In genomic region chr2:23586691-23587090, GRCh38 we compare ENCODE assay signal across 17 cellular contexts.
A peak's percentile ranks its signal among the peaks of the same experiment; 100 is the strongest.
DNase-seq lines count a peak whose midpoint lies in the region; FAIRE-seq and TF ChIP-seq lines count a peak whose summit lies in the region.
"Had no signal": no experiment of that assay in that cellular context is flagged by ENCODE, and none has a peak within 500 bp of the region (broad histone marks: within the 10 kb centered on the region; RNA-seq: fewer than 3 reads in every experiment).

No MANE protein-coding gene starts in this region.

- no peak overlapping the region for H3K9ac ChIP-seq in H1 (replicated peaks in 1 of 4; ENCODE audit: extremely low read depth in 1 of 4, low read depth in 3 of 4, low read length in 3 of 4)
- H3K9ac ChIP-seq: SK-N-SH had no signal

- H3K23ac ChIP-seq in H1 (ENCODE audit: insufficient read length) = no peak overlapping the region

- H2BK12ac ChIP-seq in H1 (ENCODE audit: low read depth, low read length) = no peak overlapping the region

- no peak for TF ChIP-seq POLR2A in H1 (IDR thresholded peaks at IDR 0.05; ENCODE audit: control extremely low read depth in 1 of 2, low read depth in 2 of 2, low read length in 2 of 2)
- TF ChIP-seq POLR2A in spleen (IDR thresholded peaks at IDR 0.05) = no peak

- no peak overlapping the region for H3K14ac ChIP-seq in H1 (ENCODE audit: insufficient read length)

- no peaks in the 10 kb centered on the region for H3K9me3 Mint-ChIP-seq in nephron

- POLR2A ChIA-PET in HEK293 (lab: Yijun Ruan, JAX) = no interaction called here
- POLR2A ChIA-PET in H1 (lab: Charles Lee; ENCODE audit: partially characterized antibody) = interaction anchor here (0.8 kb wide), 1 partner anchor 68 kb away, joined by 3 read pairs; no protein-coding TSS in a partner anchor

- H2BK5ac ChIP-seq in H1 (ENCODE audit: low read depth, low read length) = no peak overlapping the region

- no peak overlapping the region for H2AFZ ChIP-seq in H1 (ENCODE audit: low read length)

- TF ChIP-seq RAD21 in H1 (IDR thresholded peaks at IDR 0.05 in 1 of 2, conservative IDR thresholded peaks at IDR 0.05 in 1 of 2; ENCODE audit: low read depth in 2 of 2, low read length in 2 of 2) = no peak

- CTCF ChIA-PET in HEK293 (lab: Yijun Ruan, JAX) (interaction anchor here (0.7 to 2.0 kb wide), 2 partner anchors 19 to 273 kb away, joined by 4 to 5 read pairs; no protein-coding TSS in a partner anchor), H1 (lab: Charles Lee; ENCODE audit: partially characterized antibody) (interaction anchor here (1.4 to 2.4 kb wide), 5 partner anchors 9 to 256 kb away, joined by 3 to 12 read pairs (median 4); no protein-coding TSS in a partner anchor)

- H4K8ac ChIP-seq in H1 (ENCODE audit: extremely low read depth, insufficient read depth, low read length) = no peak overlapping the region

- no peak overlapping the region for H3K4me2 ChIP-seq in H1 (ENCODE audit: insufficient read depth in 1 of 2, low read depth in 2 of 2, low read length in 2 of 2)
- H3K4me2 ChIP-seq: A549, SK-N-SH had no signal

- no peak overlapping the region for H3K4ac ChIP-seq in H1 (replicated peaks; ENCODE audit: insufficient read length, low read depth, low read length)

- no peak overlapping the region for H2BK15ac ChIP-seq in H1 (ENCODE audit: low read length)

- H3K56ac ChIP-seq in H1 (replicated peaks; ENCODE audit: insufficient read length, low read depth, low read length) = no peak overlapping the region

- no peak overlapping the region for H2BK120ac ChIP-seq in H1 (replicated peaks; ENCODE audit: low read depth, low read length)

- no peak for TF ChIP-seq EP300 in H1 (IDR thresholded peaks at IDR 0.05; ENCODE audit: borderline replicate concordance in 1 of 2, low read depth in 2 of 2, low read length in 2 of 2)

- H4K5ac ChIP-seq in H1 (ENCODE audit: insufficient read length, low read depth, low read length) = no peak overlapping the region

- no peak overlapping the region for H3K4me3 ChIP-seq in HEK293 (ENCODE audit: low read depth, low read length)
- H3K4me3 ChIP-seq in H1 (ENCODE audit: extremely low read depth in 1 of 4, insufficient read depth in 2 of 4, low read depth in 3 of 4, low read length in 4 of 4) = no peak overlapping the region
- no peak overlapping the region for H3K4me3 ChIP-seq in spleen
- H3K4me3 ChIP-seq: A549, Peyer's patch had no signal

- no peaks in the 10 kb centered on the region for H3K9me3 ChIP-seq in HEK293 (ENCODE audit: control insufficient read depth, insufficient read depth, low read depth, low read length)
- no peaks in the 10 kb centered on the region for H3K9me3 ChIP-seq in H1 (ENCODE audit: insufficient read depth in 2 of 2, low read depth in 1 of 2, low read length in 1 of 2)
- no peaks in the 10 kb centered on the region for H3K9me3 ChIP-seq in spleen
- H3K9me3 ChIP-seq: A549, Peyer's patch, SK-N-SH had no signal

- H2AK5ac ChIP-seq in H1 (ENCODE audit: low read depth, low read length) = peak overlapping the region; percentile 85; the same call in 1 of the 2 replicates

- DNase-seq in H1 (ENCODE audit: low read depth in 1 of 2, low spot score in 2 of 2) = no peak
- DNase-seq in spleen = peak; percentile 24
- DNase-seq in HuH-7.5 (ENCODE audit: low spot score) = no peak
- no peak for DNase-seq in NOMO-1 treated with DMSO at 0.1 percent for 48 hours (lab: John Stamatoyannopoulos, UW; ENCODE audit: unreplicated experiment)
- DNase-seq in NCI-H187 treated with DMSO at 0.1 percent for 48 hours (lab: John Stamatoyannopoulos, UW) = no peak
- no peak for DNase-seq in ureter (ENCODE audit: low spot score)
- DNase-seq: DMS153, NCI-H1105 treated with DMSO at 0.1 percent for 48 hours, NCI-H446 treated with DMSO at 0.1 percent for 48 hours had no signal

- H3K36me3 ChIP-seq in HEK293 (ENCODE audit: control insufficient read depth in 2 of 2, insufficient read depth in 1 of 2, low read length in 2 of 2) (no peaks in the 10 kb centered on the region), H1 (ENCODE audit: control insufficient read depth in 2 of 4, insufficient read depth in 4 of 4, low read length in 3 of 4) (no peaks in the 10 kb centered on the region), spleen (no peaks in the 10 kb centered on the region)
- H3K36me3 ChIP-seq: Peyer's patch had no signal

- peaks cover 78% of the 10 kb centered on the region for H3K4me1 Mint-ChIP-seq in nephron

- H3K4me1 ChIP-seq in HEK293 (ENCODE audit: control insufficient read depth, insufficient read depth, low read length) (0 out of 2 replicates have a peak, but pooled peaks cover 2% of the 10 kb centered on the region), H1 (replicated peaks in 1 of 4; ENCODE audit: control insufficient read depth in 3 of 4, insufficient read depth in 4 of 4, low read length in 3 of 4) (peaks cover 0 to 3% (median 0%) of the 10 kb centered on the region in 4 experiments; a peak in 1 of 7 replicates), spleen (peaks cover 0 to 15% (median 2%) of the 10 kb centered on the region in 6 donors)
- H3K4me1 ChIP-seq: A549, Peyer's patch had no signal

- no peak overlapping the region for H3K27ac ChIP-seq in HEK293 (ENCODE audit: extremely low read depth, low read depth, low read length)
- no peak overlapping the region for H3K27ac ChIP-seq in H1 (ENCODE audit: low read depth, low read length)
- peak overlapping the region in 2 of 8 donors; percentile 11 to 30 for H3K27ac ChIP-seq in spleen
- H3K27ac ChIP-seq: A549, C4-2B had no signal

- no peak overlapping the region for H4K91ac ChIP-seq in H1 (replicated peaks; ENCODE audit: insufficient read length, low read length)

- peak overlapping the region; percentile 48 to 82 (median 63) for H3K27ac Mint-ChIP-seq in nephron

- H3K36me3 Mint-ChIP-seq in nephron (ENCODE audit: low read depth) = no peaks in the 10 kb centered on the region

- no peaks in the 10 kb centered on the region for H3K79me2 ChIP-seq in H1 (ENCODE audit: control insufficient read depth in 1 of 2, insufficient read depth in 2 of 2, low read length in 2 of 2)

- no peak overlapping the region for H2BK20ac ChIP-seq in H1 (ENCODE audit: low read length)

- FAIRE-seq in H1 (lab: Jason Lieb, UNC) = no peak
- FAIRE-seq: A549, GM19239, H54 had no signal

- peak overlapping the region; percentile 3 to 59 (median 6) for H3K4me3 Mint-ChIP-seq in nephron

- no peaks in the 10 kb centered on the region for H3K23me2 ChIP-seq in H1 (ENCODE audit: low read depth, low read length)

- no peaks in the 10 kb centered on the region for H4K20me1 ChIP-seq in H1 (replicated peaks in 1 of 2; ENCODE audit: control insufficient read depth in 1 of 2, insufficient read depth in 2 of 2, low read length in 2 of 2)

- WGBS in H1 (ENCODE audit: extremely low coverage in 1 of 2, insufficient coverage in 1 of 2, insufficient read length in 1 of 2, insufficient replicate concordance in 2 of 2, low coverage in 1 of 2, low lambda C conversion rate in 2 of 2, missing lambda C conversion rate in 1 of 2), 2 experiments = 86% methylated on average over 9 of the region's 9 CpGs; no CpG with 5 or more reads in 1 of the 2 experiments
- WGBS in spleen, 5 donors = 57 to 69% (median 66%) methylated on average over 9 of the region's 9 CpGs

- peaks cover 54% of the 10 kb centered on the region for H3K27me3 Mint-ChIP-seq in nephron (ENCODE audit: low read depth)

- H3K27me3 ChIP-seq in H1 (replicated peaks in 1 of 4; ENCODE audit: control insufficient read depth in 3 of 4, extremely low read depth in 1 of 4, insufficient read depth in 3 of 4, low read length in 3 of 4) = no peaks in the 10 kb centered on the region
- peaks cover 0 to 5% (median 0%) of the 10 kb centered on the region in 7 donors for H3K27me3 ChIP-seq in spleen (replicated peaks in 1 of 7)
- H3K27me3 ChIP-seq: Peyer's patch had no signal

- no peak for TF ChIP-seq CTCF in HEK293 (tag by site-specific recombination; IDR thresholded peaks at IDR 0.05)
- TF ChIP-seq CTCF in H1 (IDR thresholded peaks at IDR 0.05; ENCODE audit: control extremely low read depth in 1 of 3, insufficient read depth in 1 of 3, low read depth in 1 of 3, low read length in 3 of 3) = no peak
- TF ChIP-seq CTCF in nephron (IDR thresholded peaks at IDR 0.05; ENCODE audit: unreplicated experiment in 3 of 3) = no peak
- no peak for TF ChIP-seq CTCF in spleen (IDR thresholded peaks at IDR 0.05 in 8 of 11, conservative IDR thresholded peaks at IDR 0.05 in 3 of 11)

- H3K79me1 ChIP-seq in H1 (ENCODE audit: low read depth, low read length) = no peaks in the 10 kb centered on the region

- intact Hi-C loops in spleen (cut with DNase I; ENCODE audit: low total_unique reads) = no loop called here

- no peak overlapping the region for H3K18ac ChIP-seq in H1 (ENCODE audit: extremely low read depth, low read length)

TF ChIP-seq in HEK293, 187 proteins besides CTCF, POLR2A, EP300 and RAD21:
- TF ChIP-seq KLF7 (tag by site-specific recombination; IDR thresholded peaks at IDR 0.05; ENCODE audit: borderline replicate concordance) = no peak
- no peak for TF ChIP-seq ZNF549 (tag by site-specific recombination; IDR thresholded peaks at IDR 0.05)
- no peak for TF ChIP-seq ZNF248 (tag by site-specific recombination; IDR thresholded peaks at IDR 0.05)
- TF ChIP-seq ZIC2 (tag by site-specific recombination; IDR thresholded peaks at IDR 0.05) = peak; percentile 50
- TF ChIP-seq ZBTB8A (tag by site-specific recombination; IDR thresholded peaks at IDR 0.05) = peak; percentile 44; the same call in 1 of the 2 replicates
- TF ChIP-seq OSR2 (tag by site-specific recombination; IDR thresholded peaks at IDR 0.05) = 0 out of 2 replicates have a peak, but pooled peaks have one; percentile 7
- TF ChIP-seq FEZF1 (tag by site-specific recombination; IDR thresholded peaks at IDR 0.05) = 0 out of 2 replicates have a peak, but pooled peaks have one; percentile 18

TF ChIP-seq in H1, 55 proteins besides CTCF, POLR2A, EP300 and RAD21 (continues in another document):
- TF ChIP-seq E2F6 (IDR thresholded peaks at IDR 0.05) (no peak), POLR2AphosphoS5 (IDR thresholded peaks at IDR 0.05; ENCODE audit: low read depth, low read length) (no peak), GABPA (IDR thresholded peaks at IDR 0.05; ENCODE audit: borderline replicate concordance, insufficient read depth, low read length) (no peak), JUND (IDR thresholded peaks at IDR 0.05; ENCODE audit: low read length) (no peak), NANOG (IDR thresholded peaks at IDR 0.05; ENCODE audit: insufficient read depth, low read depth, low read length, poor library complexity, severe bottlenecking) (no peak), SUZ12 (IDR thresholded peaks at IDR 0.05; ENCODE audit: low read length) (no peak), JUN (IDR thresholded peaks at IDR 0.05; ENCODE audit: low read depth, low read length) (no peak), CHD2 (IDR thresholded peaks at IDR 0.05; ENCODE audit: low read length) (no peak), POU5F1 (IDR thresholded peaks at IDR 0.05; ENCODE audit: low read depth, low read length) (no peak), MAFK (IDR thresholded peaks at IDR 0.05; ENCODE audit: low read depth, low read length) (no peak)
